Comparison of ENCODE assay signal across 1 cellular context in genomic region chr2:168622559-168622958, GRCh38.
A peak's percentile ranks its signal among the peaks of the same experiment; 100 is the strongest.
TF ChIP-seq lines count a peak whose summit lies in the region.

No MANE protein-coding gene starts in this region.

TF ChIP-seq in HepG2, 621 proteins besides CTCF, POLR2A, EP300 and RAD21 (continued from another document):
- TF ChIP-seq, protein P1, sequence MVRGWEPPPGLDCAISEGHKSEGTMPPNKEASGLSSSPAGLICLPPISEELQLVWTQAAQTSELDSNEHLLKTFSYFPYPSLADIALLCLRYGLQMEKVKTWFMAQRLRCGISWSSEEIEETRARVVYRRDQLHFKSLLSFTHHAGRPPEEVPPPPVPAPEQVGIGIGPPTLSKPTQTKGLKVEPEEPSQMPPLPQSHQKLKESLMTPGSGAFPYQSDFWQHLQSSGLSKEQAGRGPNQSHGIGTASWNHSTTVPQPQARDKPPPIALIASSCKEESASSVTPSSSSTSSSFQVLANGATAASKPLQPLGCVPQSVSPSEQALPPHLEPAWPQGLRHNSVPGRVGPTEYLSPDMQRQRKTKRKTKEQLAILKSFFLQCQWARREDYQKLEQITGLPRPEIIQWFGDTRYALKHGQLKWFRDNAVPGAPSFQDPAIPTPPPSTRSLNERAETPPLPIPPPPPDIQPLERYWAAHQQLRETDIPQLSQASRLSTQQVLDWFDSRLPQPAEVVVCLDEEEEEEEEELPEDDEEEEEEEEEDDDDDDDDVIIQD (CRISPR knock-in tag; IDR thresholded peaks at IDR 0.05; ENCODE audit: low read depth): peak; percentile 81; the same call in 1 of the 2 replicates
- TF ChIP-seq SIX1 (CRISPR knock-in tag; IDR thresholded peaks at IDR 0.05; ENCODE audit: borderline replicate concordance) (peak; percentile 27; the same call in 1 of the 2 replicates), ZNF652 (CRISPR knock-in tag; IDR thresholded peaks at IDR 0.05; ENCODE audit: borderline replicate concordance, low read depth) (peak; percentile 11; the same call in 1 of the 2 replicates)
